Comparison of ENCODE assay signal across 6 cellular contexts in genomic region chr17:78466109-78466785, GRCh38.
DNase-seq lines count a peak whose midpoint lies in the region; ATAC-seq and TF ChIP-seq lines count a peak whose summit lies in the region.
"Not testable (repeated sequence)": the region's sequence is repeated elsewhere in the genome, so short reads cannot be mapped to it uniquely, and the experiment has no call there.

No MANE protein-coding gene starts in this region.

- H3K4ac ChIP-seq in neuronal stem cell (ENCODE audit: low read length), result not testable (repeated sequence)

- TF ChIP-seq CTCF in left lung (IDR thresholded peaks at IDR 0.05); lower lobe of right lung (IDR thresholded peaks at IDR 0.05): not testable (repeated sequence)

- H3K79me1 ChIP-seq in neuronal stem cell (ENCODE audit: low read depth, low read length), result not testable (repeated sequence)

- WGBS in neuronal stem cell (ENCODE audit: extremely low coverage in 2 of 2, insufficient read length in 2 of 2, insufficient replicate concordance in 1 of 2), 2 donors, result no CpG with 5 or more reads among the region's 19 CpGs

- not testable (repeated sequence) for H3K27ac ChIP-seq in left lung, lower lobe of right lung
- H3K27ac ChIP-seq in neuronal stem cell (replicated peaks; ENCODE audit: low read length) (peak overlapping the region; percentile 54), substantia nigra (ENCODE audit: low read depth, low read length, poor library complexity, severe bottlenecking) (peak overlapping the region; percentile 57)

- peak overlapping the region; percentile 55 for H3K23ac ChIP-seq in neuronal stem cell (ENCODE audit: low read depth, low read length, poor library complexity)

- H3K9me3 ChIP-seq in left lung; lower lobe of right lung; neuronal stem cell (replicated peaks in 1 of 2; ENCODE audit: control insufficient read depth in 2 of 2, insufficient read depth in 1 of 2, low read depth in 1 of 2, low read length in 2 of 2): not testable (repeated sequence)

- not testable (repeated sequence) for H3K4me2 ChIP-seq in neuronal stem cell (ENCODE audit: insufficient read depth, low read length, poor library complexity, severe bottlenecking)

- H4K91ac ChIP-seq in neuronal stem cell (ENCODE audit: low read depth, low read length, poor library complexity), result not testable (repeated sequence)

- H2BK120ac ChIP-seq in neuronal stem cell (ENCODE audit: low read depth, low read length), result peak overlapping the region; percentile 72

- H2AFZ ChIP-seq in neuronal stem cell (ENCODE audit: low read length), result not testable (repeated sequence)

- H3K27me3 ChIP-seq in left lung; lower lobe of right lung (ENCODE audit: low read depth); neuronal stem cell (ENCODE audit: control insufficient read depth in 3 of 3, insufficient read depth in 3 of 3, low read depth in 1 of 3, low read length in 3 of 3): not testable (repeated sequence)

- H3K14ac ChIP-seq in neuronal stem cell (ENCODE audit: low read length), result not testable (repeated sequence)

- ATAC-seq in left lung, result peak; percentile 24
- peak; percentile 31 to 38 for ATAC-seq in lower lobe of right lung

- H3K18ac ChIP-seq in neuronal stem cell (ENCODE audit: low read length), result peak overlapping the region; percentile 64

- H2BK12ac ChIP-seq in neuronal stem cell (ENCODE audit: low read length), result not testable (repeated sequence)

- H3K9ac ChIP-seq in neuronal stem cell (ENCODE audit: low read depth, low read length, poor library complexity), result not testable (repeated sequence)

- H2AK5ac ChIP-seq in neuronal stem cell (ENCODE audit: low read depth, low read length), result peak overlapping the region; percentile 81

- H2BK5ac ChIP-seq in neuronal stem cell (ENCODE audit: low read length), result peak overlapping the region; percentile 90

- peak; percentile 33 for DNase-seq in RPMI7951 (ENCODE audit: low read depth)
- DNase-seq in ecto neural progenitor cell (ENCODE audit: low spot score), result peak; percentile 46
- peak in 1 of 2 donors; percentile 69 for DNase-seq in left lung
- DNase-seq in lower lobe of right lung; neuronal stem cell (ENCODE audit: low spot score); substantia nigra (lab: John Stamatoyannopoulos, UW): not testable (repeated sequence)

- not testable (repeated sequence) for H4K8ac ChIP-seq in neuronal stem cell (ENCODE audit: low read depth, low read length)

- H3K4me1 ChIP-seq in left lung; lower lobe of right lung; neuronal stem cell (ENCODE audit: control insufficient read depth in 2 of 2, insufficient read depth in 1 of 2, low read depth in 1 of 2, low read length in 2 of 2): not testable (repeated sequence)

- peak overlapping the region; percentile 1 for H2BK15ac ChIP-seq in neuronal stem cell (ENCODE audit: low read length)

- intact Hi-C loops in left lung (cut with DNase I); lower lobe of right lung (cut with DNase I): not testable (repeated sequence)

- not testable (repeated sequence) for H3K4me3 ChIP-seq in left lung; lower lobe of right lung; neuronal stem cell (ENCODE audit: low read length in 2 of 2)

- not testable (repeated sequence) for H3K36me3 ChIP-seq in left lung; lower lobe of right lung; neuronal stem cell (replicated peaks in 1 of 2; ENCODE audit: control insufficient read depth in 2 of 2, insufficient read depth in 2 of 2, low read length in 2 of 2)
